ENCODE assay signal across 24 cellular contexts in genomic region chr5:176692326-176692725, GRCh38. TPM values are rescaled to one million over a fixed set of nuclear protein-coding genes. Genes with fewer than 3 reads are reported as not detected.
A peak's percentile ranks its signal among the peaks of the same experiment; 100 is the strongest.
DNase-seq lines count a peak whose midpoint lies in the region; ATAC-seq and TF ChIP-seq lines count a peak whose summit lies in the region.
"Had no signal": no experiment of that assay in that cellular context is flagged by ENCODE, and none has a peak within 500 bp of the region (broad histone marks: within the 10 kb centered on the region; RNA-seq: fewer than 3 reads in every experiment).

No MANE protein-coding gene starts in this region.

- H3K9me2 ChIP-seq in neural cell (ENCODE audit: insufficient read depth, low read length): no peaks in the 10 kb centered on the region

- H2AFZ ChIP-seq in neural cell (ENCODE audit: low read depth, low read length): no peak overlapping the region

- H3K4me3 ChIP-seq in duodenal mucosa (ENCODE audit: low read depth in 1 of 2, low read length in 2 of 2) (peak overlapping the region; percentile 5 to 34), neural cell (ENCODE audit: low read length) (peak overlapping the region; percentile 27)
- H3K4me3 ChIP-seq: ascending aorta, BLaER1, cardiac muscle cell, left ventricle myocardium inferior had no signal

- no peaks in the 10 kb centered on the region for H3K79me2 ChIP-seq in neural cell (replicated peaks; ENCODE audit: insufficient read depth, low read length)

- no peak for TF ChIP-seq EP300 in neural cell (conservative IDR thresholded peaks at IDR 0.05; ENCODE audit: poor library complexity, severe bottlenecking)

- H3F3A ChIP-seq in neural cell (ENCODE audit: insufficient read depth, low read length, poor library complexity, severe bottlenecking): no peaks in the 10 kb centered on the region

- H3K4me2 ChIP-seq in neural cell (ENCODE audit: low read length): no peak overlapping the region
- H3K4me2 ChIP-seq: BLaER1 had no signal

- H3K9ac ChIP-seq in duodenal mucosa (ENCODE audit: low read depth in 1 of 2, low read length in 2 of 2): no peak overlapping the region
- H3K9ac ChIP-seq in neural cell (ENCODE audit: low read length): peak overlapping the region; percentile 14
- H3K9ac ChIP-seq: BLaER1 had no signal

- no peak for ATAC-seq in stimulated activated naive CD8-positive, alpha-beta T cell treated with anti-CD3 and anti-CD28 coated beads, Interleukin-15, Interleukin-2, amounts not matched to agents 100 U/mL and 50 U/mL, for 24 hours
- ATAC-seq in GM18511 (IDR thresholded peaks at IDR 0.05; ENCODE audit: unreplicated experiment): no peak
- ATAC-seq: naive thymus-derived CD4-positive, alpha-beta T cell; stimulated activated effector memory CD8-positive, alpha-beta T cell treated with anti-CD3 and anti-CD28 coated beads, Interleukin-12 subunit alpha, Interleukin-12 subunit beta, amount 100 ng/mL, for 72 hours had no signal

- H3K9me3 ChIP-seq in duodenal mucosa (ENCODE audit: control insufficient read depth in 1 of 2, low read length in 2 of 2) (no peaks in the 10 kb centered on the region), neural cell (ENCODE audit: low read length) (no peaks in the 10 kb centered on the region)
- H3K9me3 ChIP-seq: ascending aorta had no signal

- no peak overlapping the region for H3K27ac ChIP-seq in duodenal mucosa (ENCODE audit: low read depth, low read length)
- peak overlapping the region; percentile 23 for H3K27ac ChIP-seq in neural cell (ENCODE audit: low read length)
- H3K27ac ChIP-seq: ascending aorta, BLaER1, cardiac muscle cell, left ventricle myocardium inferior, SK-N-MC had no signal

- TF ChIP-seq RAD21 in neural cell (conservative IDR thresholded peaks at IDR 0.05): no peak

- peak; percentile 74 for DNase-seq in HT-29 (ENCODE audit: low spot score)
- peak; percentile 75 for DNase-seq in MV-4-11 (lab: John Stamatoyannopoulos, UW)
- no peak for DNase-seq in stimulated activated naive CD8-positive, alpha-beta T cell treated with anti-CD3 and anti-CD28 coated beads, Interleukin-15, Interleukin-2, amounts not matched to agents 100 U/mL and 50 U/mL, for 24 hours
- DNase-seq in NCI-H2196 (lab: John Stamatoyannopoulos, UW; ENCODE audit: unreplicated experiment): no peak
- DNase-seq in activated CD4-positive, alpha-beta T cell treated with anti-CD3 and anti-CD28 coated beads for 4 hours: no peak
- DNase-seq: activated B cell treated with CpG ODN at 0.5 μM for 24 hours; activated T-cell treated with anti-CD3 and anti-CD28 coated beads, Interleukin-2, amount 50 U/mL, for 48 hours; effector CD8-positive, alpha-beta T cell; EL; left ventricle myocardium inferior; naive thymus-derived CD4-positive, alpha-beta T cell; NCI-H446; PC-3; stimulated activated CD4-positive, alpha-beta T cell treated with anti-CD3 and anti-CD28 coated beads, Interleukin-15, amount 100 ng/mL, for 24 hours; substantia nigra; T-helper 1 cell had no signal

- no peaks in the 10 kb centered on the region for H4K20me1 ChIP-seq in neural cell (ENCODE audit: insufficient read depth)

- peaks cover 14 to 19% of the 10 kb centered on the region in 2 donors for H3K4me1 ChIP-seq in duodenal mucosa (ENCODE audit: control insufficient read depth in 1 of 2, insufficient read depth in 2 of 2, low read length in 2 of 2)
- H3K4me1 ChIP-seq: ascending aorta, BLaER1 had no signal

- H3K36me3 ChIP-seq in duodenal mucosa (ENCODE audit: control insufficient read depth in 1 of 2, insufficient read depth in 2 of 2, low read length in 2 of 2): no peaks in the 10 kb centered on the region
- H3K36me3 ChIP-seq in neural cell (ENCODE audit: insufficient read depth, low read length): no peaks in the 10 kb centered on the region
- H3K36me3 ChIP-seq: ascending aorta, BLaER1, cardiac muscle cell, left ventricle myocardium inferior had no signal

- H3K27me3 ChIP-seq in duodenal mucosa (ENCODE audit: control insufficient read depth in 1 of 2, insufficient read depth in 2 of 2, low read length in 2 of 2) (peaks cover 10% of the 10 kb centered on the region in 2 donors), neural cell (ENCODE audit: insufficient read depth, low read depth, low read length) (no peaks in the 10 kb centered on the region)
- H3K27me3 ChIP-seq: ascending aorta had no signal

- TF ChIP-seq CTCF in neural cell (IDR thresholded peaks at IDR 0.05; ENCODE audit: poor library complexity, severe bottlenecking): no peak

TF ChIP-seq in neural cell, 6 proteins besides CTCF, POLR2A, EP300 and RAD21:
- TF ChIP-seq TAF1 (IDR thresholded peaks at IDR 0.05; ENCODE audit: low read depth) (no peak), EZH2 (IDR thresholded peaks at IDR 0.05; ENCODE audit: borderline replicate concordance, insufficient read depth, low read length, poor library complexity, severe bottlenecking) (no peak), MXI1 (conservative IDR thresholded peaks at IDR 0.05; ENCODE audit: poor library complexity, severe bottlenecking) (no peak), POLR2AphosphoS5 (IDR thresholded peaks at IDR 0.05) (no peak)
TF ChIP-seq in neural cell: peak in this region for 0.

RNA-seq across cellular contexts. Expression of gene TSPAN17, which starts 45.0 kb away (rescaled TPM):
- total RNA-seq in HT-29 (2014; rRNA removed; shearing (Covaris generic)): 25.6 and 34.2 TPM in 2 replicates
- 66.1 and 66.4 TPM in 2 replicates for polyA plus RNA-seq in neural cell
- polyA minus RNA-seq in neural cell: 48.5 and 48.7 TPM in 2 replicates

Comparison
In these comparisons a context has a peak if more than half of its experiments do, and no peak if none do; other contexts are left out.
1. DNase-seq: peak in HT-29 (single experiment) and MV-4-11 (single experiment); none in stimulated activated naive CD8-positive, alpha-beta T cell treated with anti-CD3 and anti-CD28 coated beads, Interleukin-15, Interleukin-2, amounts not matched to agents 100 U/mL and 50 U/mL, for 24 hours (single experiment), NCI-H2196 (single experiment) and activated CD4-positive, alpha-beta T cell treated with anti-CD3 and anti-CD28 coated beads for 4 hours (0 of 2).